In the genomic region with DNA sequence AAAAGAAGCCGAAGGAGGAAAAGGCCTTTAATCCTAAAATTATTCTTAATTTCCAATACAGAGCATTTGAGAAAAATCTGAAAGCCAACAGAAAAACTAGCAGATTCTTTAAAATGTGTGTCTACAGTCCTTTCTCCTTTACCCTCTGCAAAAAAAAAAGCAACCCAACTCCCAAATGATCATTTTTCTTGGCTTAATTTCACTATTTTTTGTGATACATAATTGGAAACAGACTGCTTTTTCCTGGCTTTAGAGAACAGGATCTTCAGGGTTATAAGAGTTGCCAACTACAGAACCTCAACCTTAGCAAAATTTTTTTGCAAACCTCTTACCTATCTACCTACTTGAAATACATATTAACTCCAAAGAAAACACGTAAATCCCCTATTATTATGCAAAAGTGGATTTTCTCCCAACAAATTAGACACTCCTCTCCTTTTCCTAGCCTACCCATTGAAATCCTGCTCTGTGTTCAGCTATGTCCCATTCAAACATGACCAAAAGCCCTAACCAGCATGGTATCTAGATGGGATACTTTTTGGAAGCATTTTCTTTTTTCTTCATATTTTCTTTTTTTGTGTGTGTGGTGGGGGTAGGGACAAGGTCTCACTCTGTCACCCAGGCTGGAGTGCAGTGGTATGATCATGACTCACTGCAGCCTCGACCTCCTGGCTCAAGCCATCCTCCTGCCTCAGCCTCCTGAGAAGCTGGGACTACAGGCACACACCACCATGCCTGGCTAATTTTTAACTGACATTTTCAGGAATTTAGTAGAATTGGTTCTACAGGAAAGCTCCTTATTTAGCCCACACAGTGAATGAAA, we compare ENCODE assay signal across 18 cellular contexts. TPM values are rescaled to one million over a fixed set of nuclear protein-coding genes. Genes with fewer than 3 reads are reported as not detected.
DNase-seq lines count a peak whose midpoint lies in the region; ATAC-seq and TF ChIP-seq lines count a peak whose summit lies in the region.
"Had no signal": no experiment of that assay in that cellular context is flagged by ENCODE, and none has a peak within 500 bp of the region (broad histone marks: within the 10 kb centered on the region; RNA-seq: fewer than 3 reads in every experiment).

No MANE protein-coding gene starts in this region.

- ATAC-seq in Right ventricle myocardium superior (ENCODE audit: poor library complexity), result peak; percentile 10
- no peak for ATAC-seq in heart left ventricle
- ATAC-seq in aorta (ENCODE audit: low FRiP score), result peak; percentile 34

- H3K9me3 Mint-ChIP-seq in immature natural killer cell, result no peaks in the 10 kb centered on the region
- H3K9me3 Mint-ChIP-seq: dendritic cell treated with granulocyte-macrophage colony-stimulating factor and Interleukin-4, amounts not matched to agents 40 ng/mL and 50 ng/mL, for 4 days; neural crest cell had no signal

- TF ChIP-seq POLR2A in heart left ventricle (IDR thresholded peaks at IDR 0.05), result no peak

- H3K4me1 ChIP-seq in heart left ventricle (peaks cover 0 to 48% (median 15%) of the 10 kb centered on the region in 12 donors), aorta (ENCODE audit: control insufficient read depth in 1 of 2, insufficient read depth in 2 of 2, low read length in 2 of 2) (peaks cover 0 to 5% of the 10 kb centered on the region in 2 donors)

- H3K27me3 ChIP-seq in heart left ventricle (no peaks in the 10 kb centered on the region), aorta (ENCODE audit: control insufficient read depth in 1 of 2, insufficient read depth in 2 of 2, low read length in 1 of 2) (no peaks in the 10 kb centered on the region)

- intact Hi-C loops in Right ventricle myocardium superior (cut with DNase I), result no loop called here
- intact Hi-C loops in heart left ventricle (cut with DNase I), result loop anchor here in 1 of 10 donors (10.0 kb wide), 1 partner anchor 142 kb away; no protein-coding TSS in a partner anchor
- intact Hi-C loops in aorta (cut with DNase I), result no loop called here

- WGBS in heart left ventricle, 4 donors, result 70 to 83% (median 77%) methylated on average over 3 of the region's 3 CpGs
- WGBS in aorta, 2 donors, result 70 to 73% methylated on average over 3 of the region's 3 CpGs

- H3K27ac Mint-ChIP-seq in immature natural killer cell, result peak overlapping the region; percentile 80 to 92 (median 90)
- H3K27ac Mint-ChIP-seq: dendritic cell treated with granulocyte-macrophage colony-stimulating factor and Interleukin-4, amounts not matched to agents 40 ng/mL and 50 ng/mL, for 4 days; memory B cell had no signal

- H3K36me3 ChIP-seq in heart left ventricle (no peaks in the 10 kb centered on the region), aorta (ENCODE audit: control insufficient read depth in 1 of 2, insufficient read depth in 2 of 2, low read length in 1 of 2) (no peaks in the 10 kb centered on the region)

- H3K27ac ChIP-seq in heart left ventricle, result no peak overlapping the region
- H3K27ac ChIP-seq in aorta (ENCODE audit: low read depth in 1 of 2, low read length in 2 of 2), result no peak overlapping the region
- H3K27ac ChIP-seq: epithelial cell of prostate, VCaP had no signal

- H3K4me3 ChIP-seq in heart left ventricle, result no peak overlapping the region
- no peak overlapping the region for H3K4me3 ChIP-seq in aorta (ENCODE audit: low read length in 2 of 2)

- H3K4me1 Mint-ChIP-seq in immature natural killer cell, result peaks cover 94 to 99% of the 10 kb centered on the region in 2 donors

- peak overlapping the region; percentile 47 to 78 (median 75) for H3K4me3 Mint-ChIP-seq in immature natural killer cell
- H3K4me3 Mint-ChIP-seq: dendritic cell treated with granulocyte-macrophage colony-stimulating factor and Interleukin-4, amounts not matched to agents 40 ng/mL and 50 ng/mL, for 4 days; memory B cell; neural crest cell had no signal

- TF ChIP-seq CTCF in heart left ventricle (IDR thresholded peaks at IDR 0.05), result no peak

- H3K36me3 Mint-ChIP-seq in immature natural killer cell, result peaks cover 0 to 4% (median 0%) of the 10 kb centered on the region in 3 donors
- H3K36me3 Mint-ChIP-seq: memory B cell had no signal

- H3K9me3 ChIP-seq in heart left ventricle, result no peaks in the 10 kb centered on the region
- H3K9me3 ChIP-seq in aorta (ENCODE audit: control insufficient read depth, low read length), result no peaks in the 10 kb centered on the region

- DNase-seq in Right ventricle myocardium superior, result no peak
- no peak for DNase-seq in heart left ventricle
- peak; percentile 14 for DNase-seq in activated naive CD4-positive, alpha-beta T cell treated with anti-CD3 and anti-CD28 coated beads, Interleukin-2, amount 50 U/mL, for 16 hours
- no peak for DNase-seq in immature natural killer cell
- no peak for DNase-seq in aorta
- no peak for DNase-seq in DMS 273 treated with DMSO at 0.1 percent for 48 hours (lab: John Stamatoyannopoulos, UW)
- DNase-seq in SIG-M5 treated with dmso at 0.1 percent for 504 hours (lab: John Stamatoyannopoulos, UW; ENCODE audit: unreplicated experiment), result no peak
- DNase-seq in NCI-H1092 (lab: John Stamatoyannopoulos, UW), result no peak
- DNase-seq: amniotic stem cell, GDM1, glutamatergic neuron, Karpas-422, NCI-H1105 treated with DMSO at 0.1 percent for 48 hours had no signal

- H3K27me3 Mint-ChIP-seq in immature natural killer cell (ENCODE audit: low read depth in 3 of 3), result peaks cover 0 to 6% (median 0%) of the 10 kb centered on the region in 3 donors

RNA-seq across cellular contexts. Expression of a gene that starts 9.0 kb away (rescaled TPM):
- 37.9 TPM for total RNA-seq in Right ventricle myocardium superior
- 10 to 100 TPM; 10.3 to 51.8 (median 28.1) TPM for total RNA-seq in heart left ventricle
- polyA plus RNA-seq in heart left ventricle, result 10 to 100 TPM in 1 of 2 donors, 1 to 10 TPM in 1; 6.9 to 10.3 TPM
- polyA plus RNA-seq in immature natural killer cell, result 100 to 1,000 TPM; 141 to 245 (median 183) TPM
- 10 to 100 TPM; 50.6 to 81.5 TPM for total RNA-seq in aorta
- 10 to 100 TPM in 1 of 2 donors, 1 to 10 TPM in 1; 3.6 to 16.2 TPM for polyA plus RNA-seq in aorta

Comparison
In these comparisons a context has a peak if more than half of its experiments do, and no peak if none do; other contexts are left out.
1. ATAC-seq: peak in Right ventricle myocardium superior (single experiment) and aorta (single experiment); none in heart left ventricle (0 of 4).